ENCODE assay signal across 1 cellular context in the genomic region with DNA sequence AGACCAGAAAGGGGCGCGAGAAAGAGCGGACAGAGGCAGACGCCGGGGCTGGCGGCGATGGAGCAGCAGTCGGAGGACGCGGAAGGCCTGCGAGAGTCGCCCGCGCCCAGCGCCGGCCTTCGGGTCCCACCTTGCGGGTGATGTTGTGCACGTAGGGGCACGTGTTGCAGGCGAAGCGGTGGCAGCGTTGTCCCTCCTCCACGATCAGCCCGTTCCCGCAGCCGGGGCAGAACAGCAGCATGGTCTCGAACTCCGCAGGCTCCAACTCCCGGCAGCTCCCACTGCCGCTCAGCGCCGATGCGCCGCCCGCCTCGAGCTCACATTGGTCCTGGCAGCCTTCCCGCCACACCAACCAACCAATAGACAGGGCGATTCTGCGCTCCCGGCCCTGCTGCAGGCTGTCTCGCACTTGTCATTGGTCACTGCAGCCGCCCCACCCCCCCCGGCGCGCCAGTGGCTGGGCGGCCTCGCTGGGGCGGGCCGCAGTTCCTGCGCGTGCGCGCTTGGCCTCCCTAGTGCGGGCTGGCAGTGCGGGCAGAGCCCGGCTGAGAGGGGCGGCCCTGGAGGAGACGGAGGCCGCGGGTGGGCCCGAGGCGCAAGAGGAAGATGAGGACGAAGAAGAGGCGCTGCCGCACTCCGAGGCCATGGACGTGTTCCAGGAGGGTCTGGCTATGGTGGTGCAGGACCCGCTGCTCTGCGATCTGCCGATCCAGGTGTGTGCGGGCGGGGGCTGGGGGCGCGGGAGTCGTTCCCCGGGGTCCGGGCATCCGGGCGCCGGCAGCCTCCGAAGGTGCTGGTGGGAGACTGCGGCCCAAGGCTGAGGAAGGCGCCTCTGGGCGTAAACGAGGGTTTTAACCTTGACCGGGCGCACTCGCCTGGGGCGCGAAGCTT.
A peak's percentile ranks its signal among the peaks of the same experiment; 100 is the strongest.
TF ChIP-seq lines count a peak whose summit lies in the region.

A gene (minus strand): TSS at position 263 of the 891 bp plus-strand sequence. CDS start 22 bp downstream, at position 241.
A gene (plus strand): TSS at position 483 of the 891 bp plus-strand sequence. CDS start 189 bp downstream, at position 672.

TF ChIP-seq in H1, 55 proteins besides CTCF, POLR2A, EP300 and RAD21 (continued from another document):
- 0 out of 4 replicates have a peak, but pooled peaks of 1 of the 2 experiments have one; percentile 6 for TF ChIP-seq SIN3A (conservative IDR thresholded peaks at IDR 0.05 in 1 of 2, IDR thresholded peaks at IDR 0.05 in 1 of 2; ENCODE audit: low read depth in 1 of 2, low read length in 2 of 2)
- TF ChIP-seq RNF2 (IDR thresholded peaks at IDR 0.05; ENCODE audit: borderline replicate concordance, low read depth, low read length, missing control alignments, poor library complexity, severe bottlenecking): no peak
- no peak for TF ChIP-seq TEAD4 (IDR thresholded peaks at IDR 0.05; ENCODE audit: low read depth, low read length)
- TF ChIP-seq RXRA (IDR thresholded peaks at IDR 0.05; ENCODE audit: insufficient read depth, low read depth, low read length): no peak
- TF ChIP-seq CEBPB (IDR thresholded peaks at IDR 0.05; ENCODE audit: low read depth, low read length): no peak
- TF ChIP-seq EZH2 (IDR thresholded peaks at IDR 0.05; ENCODE audit: low read depth, low read length, severe bottlenecking): no peak
- no peak for TF ChIP-seq SIX5 (IDR thresholded peaks at IDR 0.05; ENCODE audit: low read depth, low read length)
- peak; percentile 58 for TF ChIP-seq SP2 (IDR thresholded peaks at IDR 0.05; ENCODE audit: low read length)
- no peak for TF ChIP-seq POU5F1 (IDR thresholded peaks at IDR 0.05; ENCODE audit: low read depth, low read length)
- no peak for TF ChIP-seq CBX8 (IDR thresholded peaks at IDR 0.05; ENCODE audit: borderline replicate concordance, low read depth, low read length)
- no peak for TF ChIP-seq SRF (IDR thresholded peaks at IDR 0.05; ENCODE audit: low read depth, low read length)
- TF ChIP-seq, protein P1, sequence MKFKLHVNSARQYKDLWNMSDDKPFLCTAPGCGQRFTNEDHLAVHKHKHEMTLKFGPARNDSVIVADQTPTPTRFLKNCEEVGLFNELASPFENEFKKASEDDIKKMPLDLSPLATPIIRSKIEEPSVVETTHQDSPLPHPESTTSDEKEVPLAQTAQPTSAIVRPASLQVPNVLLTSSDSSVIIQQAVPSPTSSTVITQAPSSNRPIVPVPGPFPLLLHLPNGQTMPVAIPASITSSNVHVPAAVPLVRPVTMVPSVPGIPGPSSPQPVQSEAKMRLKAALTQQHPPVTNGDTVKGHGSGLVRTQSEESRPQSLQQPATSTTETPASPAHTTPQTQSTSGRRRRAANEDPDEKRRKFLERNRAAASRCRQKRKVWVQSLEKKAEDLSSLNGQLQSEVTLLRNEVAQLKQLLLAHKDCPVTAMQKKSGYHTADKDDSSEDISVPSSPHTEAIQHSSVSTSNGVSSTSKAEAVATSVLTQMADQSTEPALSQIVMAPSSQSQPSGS (IDR thresholded peaks at IDR 0.05; ENCODE audit: low read length): no peak
- no peak for TF ChIP-seq CHD1 (IDR thresholded peaks at IDR 0.05; ENCODE audit: low read depth, low read length)
- TF ChIP-seq SIRT6 (IDR thresholded peaks at IDR 0.05; ENCODE audit: low read length): no peak
- TF ChIP-seq, protein P2, sequence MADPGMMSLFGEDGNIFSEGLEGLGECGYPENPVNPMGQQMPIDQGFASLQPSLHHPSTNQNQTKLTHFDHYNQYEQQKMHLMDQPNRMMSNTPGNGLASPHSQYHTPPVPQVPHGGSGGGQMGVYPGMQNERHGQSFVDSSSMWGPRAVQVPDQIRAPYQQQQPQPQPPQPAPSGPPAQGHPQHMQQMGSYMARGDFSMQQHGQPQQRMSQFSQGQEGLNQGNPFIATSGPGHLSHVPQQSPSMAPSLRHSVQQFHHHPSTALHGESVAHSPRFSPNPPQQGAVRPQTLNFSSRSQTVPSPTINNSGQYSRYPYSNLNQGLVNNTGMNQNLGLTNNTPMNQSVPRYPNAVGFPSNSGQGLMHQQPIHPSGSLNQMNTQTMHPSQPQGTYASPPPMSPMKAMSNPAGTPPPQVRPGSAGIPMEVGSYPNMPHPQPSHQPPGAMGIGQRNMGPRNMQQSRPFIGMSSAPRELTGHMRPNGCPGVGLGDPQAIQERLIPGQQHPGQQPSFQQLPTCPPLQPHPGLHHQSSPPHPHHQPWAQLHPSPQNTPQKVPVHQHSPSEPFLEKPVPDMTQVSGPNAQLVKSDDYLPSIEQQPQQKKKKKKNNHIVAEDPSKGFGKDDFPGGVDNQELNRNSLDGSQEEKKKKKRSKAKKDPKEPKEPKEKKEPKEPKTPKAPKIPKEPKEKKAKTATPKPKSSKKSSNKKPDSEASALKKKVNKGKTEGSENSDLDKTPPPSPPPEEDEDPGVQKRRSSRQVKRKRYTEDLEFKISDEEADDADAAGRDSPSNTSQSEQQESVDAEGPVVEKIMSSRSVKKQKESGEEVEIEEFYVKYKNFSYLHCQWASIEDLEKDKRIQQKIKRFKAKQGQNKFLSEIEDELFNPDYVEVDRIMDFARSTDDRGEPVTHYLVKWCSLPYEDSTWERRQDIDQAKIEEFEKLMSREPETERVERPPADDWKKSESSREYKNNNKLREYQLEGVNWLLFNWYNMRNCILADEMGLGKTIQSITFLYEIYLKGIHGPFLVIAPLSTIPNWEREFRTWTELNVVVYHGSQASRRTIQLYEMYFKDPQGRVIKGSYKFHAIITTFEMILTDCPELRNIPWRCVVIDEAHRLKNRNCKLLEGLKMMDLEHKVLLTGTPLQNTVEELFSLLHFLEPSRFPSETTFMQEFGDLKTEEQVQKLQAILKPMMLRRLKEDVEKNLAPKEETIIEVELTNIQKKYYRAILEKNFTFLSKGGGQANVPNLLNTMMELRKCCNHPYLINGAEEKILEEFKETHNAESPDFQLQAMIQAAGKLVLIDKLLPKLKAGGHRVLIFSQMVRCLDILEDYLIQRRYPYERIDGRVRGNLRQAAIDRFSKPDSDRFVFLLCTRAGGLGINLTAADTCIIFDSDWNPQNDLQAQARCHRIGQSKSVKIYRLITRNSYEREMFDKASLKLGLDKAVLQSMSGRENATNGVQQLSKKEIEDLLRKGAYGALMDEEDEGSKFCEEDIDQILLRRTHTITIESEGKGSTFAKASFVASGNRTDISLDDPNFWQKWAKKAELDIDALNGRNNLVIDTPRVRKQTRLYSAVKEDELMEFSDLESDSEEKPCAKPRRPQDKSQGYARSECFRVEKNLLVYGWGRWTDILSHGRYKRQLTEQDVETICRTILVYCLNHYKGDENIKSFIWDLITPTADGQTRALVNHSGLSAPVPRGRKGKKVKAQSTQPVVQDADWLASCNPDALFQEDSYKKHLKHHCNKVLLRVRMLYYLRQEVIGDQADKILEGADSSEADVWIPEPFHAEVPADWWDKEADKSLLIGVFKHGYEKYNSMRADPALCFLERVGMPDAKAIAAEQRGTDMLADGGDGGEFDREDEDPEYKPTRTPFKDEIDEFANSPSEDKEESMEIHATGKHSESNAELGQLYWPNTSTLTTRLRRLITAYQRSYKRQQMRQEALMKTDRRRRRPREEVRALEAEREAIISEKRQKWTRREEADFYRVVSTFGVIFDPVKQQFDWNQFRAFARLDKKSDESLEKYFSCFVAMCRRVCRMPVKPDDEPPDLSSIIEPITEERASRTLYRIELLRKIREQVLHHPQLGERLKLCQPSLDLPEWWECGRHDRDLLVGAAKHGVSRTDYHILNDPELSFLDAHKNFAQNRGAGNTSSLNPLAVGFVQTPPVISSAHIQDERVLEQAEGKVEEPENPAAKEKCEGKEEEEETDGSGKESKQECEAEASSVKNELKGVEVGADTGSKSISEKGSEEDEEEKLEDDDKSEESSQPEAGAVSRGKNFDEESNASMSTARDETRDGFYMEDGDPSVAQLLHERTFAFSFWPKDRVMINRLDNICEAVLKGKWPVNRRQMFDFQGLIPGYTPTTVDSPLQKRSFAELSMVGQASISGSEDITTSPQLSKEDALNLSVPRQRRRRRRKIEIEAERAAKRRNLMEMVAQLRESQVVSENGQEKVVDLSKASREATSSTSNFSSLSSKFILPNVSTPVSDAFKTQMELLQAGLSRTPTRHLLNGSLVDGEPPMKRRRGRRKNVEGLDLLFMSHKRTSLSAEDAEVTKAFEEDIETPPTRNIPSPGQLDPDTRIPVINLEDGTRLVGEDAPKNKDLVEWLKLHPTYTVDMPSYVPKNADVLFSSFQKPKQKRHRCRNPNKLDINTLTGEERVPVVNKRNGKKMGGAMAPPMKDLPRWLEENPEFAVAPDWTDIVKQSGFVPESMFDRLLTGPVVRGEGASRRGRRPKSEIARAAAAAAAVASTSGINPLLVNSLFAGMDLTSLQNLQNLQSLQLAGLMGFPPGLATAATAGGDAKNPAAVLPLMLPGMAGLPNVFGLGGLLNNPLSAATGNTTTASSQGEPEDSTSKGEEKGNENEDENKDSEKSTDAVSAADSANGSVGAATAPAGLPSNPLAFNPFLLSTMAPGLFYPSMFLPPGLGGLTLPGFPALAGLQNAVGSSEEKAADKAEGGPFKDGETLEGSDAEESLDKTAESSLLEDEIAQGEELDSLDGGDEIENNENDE (IDR thresholded peaks at IDR 0.05; ENCODE audit: insufficient replicate concordance, low read length): no peak
- 0 out of 2 replicates have a peak, but pooled peaks have one; percentile 23 for TF ChIP-seq KDM5A (IDR thresholded peaks at IDR 0.05; ENCODE audit: low read length)
- TF ChIP-seq KDM4A (IDR thresholded peaks at IDR 0.05; ENCODE audit: low read depth, low read length, severe bottlenecking): peak; percentile 78
- TF ChIP-seq SAP30 (IDR thresholded peaks at IDR 0.05; ENCODE audit: insufficient read depth, insufficient replicate concordance, low read length): no peak
- TF ChIP-seq TAF7 (optimal IDR thresholded peaks at IDR 0.05; ENCODE audit: borderline replicate concordance, low read depth, low read length): peak; percentile 58
- TF ChIP-seq CBX5 (IDR thresholded peaks at IDR 0.05; ENCODE audit: low read depth, low read length): no peak
- TF ChIP-seq ASH2L (IDR thresholded peaks at IDR 0.05; ENCODE audit: low read length): peak; percentile 16
- TF ChIP-seq BRCA1 (IDR thresholded peaks at IDR 0.05; ENCODE audit: low read depth, low read length): no peak
- TF ChIP-seq NANOG (IDR thresholded peaks at IDR 0.05; ENCODE audit: insufficient read depth, low read depth, low read length, poor library complexity, severe bottlenecking): no peak
- TF ChIP-seq RFX5 (IDR thresholded peaks at IDR 0.05; ENCODE audit: borderline replicate concordance, low read depth, low read length): no peak
- TF ChIP-seq, protein P3, sequence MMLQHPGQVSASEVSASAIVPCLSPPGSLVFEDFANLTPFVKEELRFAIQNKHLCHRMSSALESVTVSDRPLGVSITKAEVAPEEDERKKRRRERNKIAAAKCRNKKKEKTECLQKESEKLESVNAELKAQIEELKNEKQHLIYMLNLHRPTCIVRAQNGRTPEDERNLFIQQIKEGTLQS (IDR thresholded peaks at IDR 0.05; ENCODE audit: insufficient read depth, low read depth, low read length): no peak
- no peak for TF ChIP-seq ZNF274 (IDR thresholded peaks at IDR 0.05; ENCODE audit: borderline replicate concordance, extremely low read depth, low read length)
- no peak for TF ChIP-seq BCL11A (IDR thresholded peaks at IDR 0.05; ENCODE audit: low read depth in 2 of 2, low read length in 2 of 2)
- TF ChIP-seq GTF2F1 (IDR thresholded peaks at IDR 0.05; ENCODE audit: borderline replicate concordance, low read depth, low read length): no peak
- no peak for TF ChIP-seq BACH1 (IDR thresholded peaks at IDR 0.05; ENCODE audit: low read length)
- peak; percentile 65 for TF ChIP-seq NRF1 (IDR thresholded peaks at IDR 0.05; ENCODE audit: low read depth, low read length)
- no peak for TF ChIP-seq FOSL1 (IDR thresholded peaks at IDR 0.05; ENCODE audit: insufficient read depth, low read depth, low read length)
- TF ChIP-seq PHF8 (conservative IDR thresholded peaks at IDR 0.05; ENCODE audit: low read depth, low read length): peak; percentile 76
- TF ChIP-seq, protein P4, sequence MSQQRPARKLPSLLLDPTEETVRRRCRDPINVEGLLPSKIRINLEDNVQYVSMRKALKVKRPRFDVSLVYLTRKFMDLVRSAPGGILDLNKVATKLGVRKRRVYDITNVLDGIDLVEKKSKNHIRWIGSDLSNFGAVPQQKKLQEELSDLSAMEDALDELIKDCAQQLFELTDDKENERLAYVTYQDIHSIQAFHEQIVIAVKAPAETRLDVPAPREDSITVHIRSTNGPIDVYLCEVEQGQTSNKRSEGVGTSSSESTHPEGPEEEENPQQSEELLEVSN (IDR thresholded peaks at IDR 0.05): peak; percentile 99
- no peak for TF ChIP-seq JUND (IDR thresholded peaks at IDR 0.05; ENCODE audit: low read length)
- TF ChIP-seq EGR1 (IDR thresholded peaks at IDR 0.05; ENCODE audit: borderline replicate concordance, low read depth, low read length): no peak
- TF ChIP-seq RBBP5 (IDR thresholded peaks at IDR 0.05; ENCODE audit: borderline replicate concordance, low read depth, low read length): no peak
- TF ChIP-seq, protein P5, sequence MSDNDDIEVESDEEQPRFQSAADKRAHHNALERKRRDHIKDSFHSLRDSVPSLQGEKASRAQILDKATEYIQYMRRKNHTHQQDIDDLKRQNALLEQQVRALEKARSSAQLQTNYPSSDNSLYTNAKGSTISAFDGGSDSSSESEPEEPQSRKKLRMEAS (IDR thresholded peaks at IDR 0.05): peak; percentile 89
- TF ChIP-seq HDAC2 (IDR thresholded peaks at IDR 0.05; ENCODE audit: borderline replicate concordance in 1 of 2, low read depth in 2 of 2, low read length in 2 of 2): no peak; a peak in 1 of 4 replicates
- peak; percentile 96 for TF ChIP-seq SP1 (IDR thresholded peaks at IDR 0.05; ENCODE audit: low read depth, low read length)
- peak; percentile 57; the same call in 1 of the 2 replicates for TF ChIP-seq TBP (IDR thresholded peaks at IDR 0.05; ENCODE audit: low read depth, low read length)
- TF ChIP-seq TAF1 (IDR thresholded peaks at IDR 0.05; ENCODE audit: low read depth, low read length): peak; percentile 80
- no peak for TF ChIP-seq TCF12 (IDR thresholded peaks at IDR 0.05; ENCODE audit: low read depth, low read length)
- TF ChIP-seq CHD2 (IDR thresholded peaks at IDR 0.05; ENCODE audit: low read length): peak; percentile 87
- TF ChIP-seq, protein P6, sequence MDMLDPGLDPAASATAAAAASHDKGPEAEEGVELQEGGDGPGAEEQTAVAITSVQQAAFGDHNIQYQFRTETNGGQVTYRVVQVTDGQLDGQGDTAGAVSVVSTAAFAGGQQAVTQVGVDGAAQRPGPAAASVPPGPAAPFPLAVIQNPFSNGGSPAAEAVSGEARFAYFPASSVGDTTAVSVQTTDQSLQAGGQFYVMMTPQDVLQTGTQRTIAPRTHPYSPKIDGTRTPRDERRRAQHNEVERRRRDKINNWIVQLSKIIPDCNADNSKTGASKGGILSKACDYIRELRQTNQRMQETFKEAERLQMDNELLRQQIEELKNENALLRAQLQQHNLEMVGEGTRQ (IDR thresholded peaks at IDR 0.05; ENCODE audit: low read length): no peak
